Comparison of ENCODE assay signal across 15 cellular contexts in the genomic region with DNA sequence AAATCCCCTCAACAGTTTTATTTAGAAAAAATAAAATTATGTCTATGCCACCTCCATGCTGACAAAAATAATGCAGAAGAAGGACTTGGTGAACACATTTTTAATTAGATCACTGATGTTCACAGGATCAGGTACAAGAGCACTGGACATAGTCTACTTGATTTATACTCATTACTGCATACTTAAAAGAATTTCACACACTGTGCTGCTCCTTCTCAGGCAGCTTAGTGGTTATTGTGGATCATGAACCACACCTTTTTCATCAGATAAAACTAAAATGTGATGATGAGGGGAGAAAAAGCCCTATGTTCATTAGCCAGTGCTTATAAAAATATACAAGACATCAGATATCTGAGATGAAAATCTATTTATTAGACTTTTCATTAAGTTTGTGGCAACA.
DNase-seq lines count a peak whose midpoint lies in the region; ATAC-seq and TF ChIP-seq lines count a peak whose summit lies in the region.
"Had no signal": no experiment of that assay in that cellular context is flagged by ENCODE, and none has a peak within 500 bp of the region (broad histone marks: within the 10 kb centered on the region; RNA-seq: fewer than 3 reads in every experiment).

No MANE protein-coding gene starts in this region.

- no peak overlapping the region for H3K9ac ChIP-seq in Karpas-422 (ENCODE audit: low read length)

- peaks cover 67% of the 10 kb centered on the region for H3K4me1 Mint-ChIP-seq in CD8-positive, alpha-beta T cell (ENCODE audit: low read depth)
- peaks cover 75% of the 10 kb centered on the region for H3K4me1 Mint-ChIP-seq in activated CD8-positive, alpha-beta T cell treated with anti-CD3 and anti-CD28 coated beads, Interleukin-2, amount 10 ng/mL, durations not matched to agents 7 days and 5 days (ENCODE audit: low read depth)
- H3K4me1 Mint-ChIP-seq in natural killer cell = peaks cover 38 to 56% of the 10 kb centered on the region in 2 donors

- no peaks in the 10 kb centered on the region for H3K9me2 ChIP-seq in Karpas-422 (replicated peaks; ENCODE audit: insufficient read depth, low read length)

- peak; percentile 34 for ATAC-seq in CD8-positive, alpha-beta T cell
- ATAC-seq in activated CD8-positive, alpha-beta T cell treated with anti-CD3 and anti-CD28 coated beads, Interleukin-2, amount 10 ng/mL, durations not matched to agents 7 days and 5 days = peak; percentile 72
- ATAC-seq in natural killer cell = peak; percentile 59 to 73 (median 64)
- ATAC-seq: Panc1 had no signal

- no peaks in the 10 kb centered on the region for H4K20me1 ChIP-seq in Karpas-422 (ENCODE audit: insufficient read depth, low read depth, low read length)

- no peak overlapping the region for H3K4me3 Mint-ChIP-seq in CD8-positive, alpha-beta T cell
- H3K4me3 Mint-ChIP-seq in activated CD8-positive, alpha-beta T cell treated with anti-CD3 and anti-CD28 coated beads, Interleukin-2, amount 10 ng/mL, durations not matched to agents 7 days and 5 days = peak overlapping the region; percentile 58
- H3K4me3 Mint-ChIP-seq in natural killer cell = peak overlapping the region; percentile 78
- H3K4me3 Mint-ChIP-seq: activated naive CD4-positive, alpha-beta T cell treated with anti-CD3 and anti-CD28 coated beads for 36 hours; nephron; type B pancreatic cell had no signal

- H2AFZ ChIP-seq in Karpas-422 (ENCODE audit: low read length) = no peak overlapping the region; the same call in 1 of the 2 replicates

- intact Hi-C loops in CD8-positive, alpha-beta T cell (cut with DNase I, micrococcal nuclease) = loop anchor here (2.0 kb wide), 1 partner anchor 16 kb away; no protein-coding TSS in a partner anchor
- intact Hi-C loops in natural killer cell (cut with micrococcal nuclease) = loop anchor here (10.0 kb wide), 1 partner anchor 414 kb away; a partner anchor contains a TSS

- CTCF ChIA-PET in CD8-positive, alpha-beta T cell (lab: Charles Lee) = interaction anchor here (1.1 to 1.8 kb wide), 5 partner anchors 41 to 180 kb away, joined by 3 to 7 read pairs (median 5); no protein-coding TSS in a partner anchor
- CTCF ChIA-PET in activated CD8-positive, alpha-beta T cell treated with anti-CD3 and anti-CD28 coated beads, Interleukin-2, amount 10 ng/mL, durations not matched to agents 7 days and 5 days (lab: Charles Lee) = interaction anchor here (1.1 to 5.0 kb wide), 7 partner anchors 8 to 162 kb away, joined by 3 to 39 read pairs (median 18); no protein-coding TSS in a partner anchor

- peak overlapping the region; percentile 65 for H3K4me2 ChIP-seq in Karpas-422 (ENCODE audit: low read depth, low read length, poor library complexity, severe bottlenecking)

- no peaks in the 10 kb centered on the region for H3K36me3 Mint-ChIP-seq in CD8-positive, alpha-beta T cell
- peaks cover 12% of the 10 kb centered on the region for H3K36me3 Mint-ChIP-seq in activated CD8-positive, alpha-beta T cell treated with anti-CD3 and anti-CD28 coated beads, Interleukin-2, amount 10 ng/mL, durations not matched to agents 7 days and 5 days (ENCODE audit: low read depth)
- H3K36me3 Mint-ChIP-seq in natural killer cell = no peaks in the 10 kb centered on the region
- H3K36me3 Mint-ChIP-seq: type B pancreatic cell had no signal

- H3K4me1 ChIP-seq in CD8-positive, alpha-beta T cell (ENCODE audit: insufficient read depth, low read length) = peaks cover 54% of the 10 kb centered on the region
- peaks cover 46% of the 10 kb centered on the region for H3K4me1 ChIP-seq in Karpas-422 (ENCODE audit: low read length)

- no peaks in the 10 kb centered on the region for H3K9me3 ChIP-seq in CD8-positive, alpha-beta T cell (ENCODE audit: low read length)
- no peaks in the 10 kb centered on the region for H3K9me3 ChIP-seq in Karpas-422 (ENCODE audit: low read length)

- POLR2A ChIA-PET in CD8-positive, alpha-beta T cell (lab: Charles Lee) = interaction anchor here (0.7 to 1.6 kb wide), 8 partner anchors 10 to 212 kb away, joined by 3 to 7 read pairs (median 3); no protein-coding TSS in a partner anchor
- POLR2A ChIA-PET in activated CD8-positive, alpha-beta T cell treated with anti-CD3 and anti-CD28 coated beads, Interleukin-2, amount 10 ng/mL, durations not matched to agents 7 days and 5 days (lab: Charles Lee) = interaction anchor here (0.7 to 4.7 kb wide), 4 partner anchors 16 to 154 kb away, joined by 4 to 63 read pairs (median 7); a partner anchor contains a TSS

- no peaks in the 10 kb centered on the region for H3K27me3 Mint-ChIP-seq in CD8-positive, alpha-beta T cell (ENCODE audit: low read depth)
- no peaks in the 10 kb centered on the region for H3K27me3 Mint-ChIP-seq in activated CD8-positive, alpha-beta T cell treated with anti-CD3 and anti-CD28 coated beads, Interleukin-2, amount 10 ng/mL, durations not matched to agents 7 days and 5 days (ENCODE audit: low read depth)
- peaks cover 11 to 15% of the 10 kb centered on the region in 2 donors for H3K27me3 Mint-ChIP-seq in natural killer cell (ENCODE audit: low read depth in 2 of 2)
- H3K27me3 Mint-ChIP-seq: type B pancreatic cell had no signal

- H3K4me3 ChIP-seq in CD8-positive, alpha-beta T cell (ENCODE audit: low read depth, low read length) = no peak overlapping the region
- no peak overlapping the region for H3K4me3 ChIP-seq in Karpas-422 (ENCODE audit: low read length)
- H3K4me3 ChIP-seq: coronary artery had no signal

- no peaks in the 10 kb centered on the region for H3K27me3 ChIP-seq in CD8-positive, alpha-beta T cell (ENCODE audit: insufficient read depth, low read length)
- H3K27me3 ChIP-seq in Karpas-422 (ENCODE audit: low read length) = no peaks in the 10 kb centered on the region

- DNase-seq in CD8-positive, alpha-beta T cell = no peak
- DNase-seq in Karpas-422 (no peak), natural killer cell (no peak), SKM-1 (lab: John Stamatoyannopoulos, UW; ENCODE audit: unreplicated experiment) (no peak), GM20000 (ENCODE audit: low spot score) (no peak), AML-193 (lab: John Stamatoyannopoulos, UW) (no peak)
- DNase-seq in activated CD8-positive, alpha-beta T cell treated with anti-CD3 and anti-CD28 coated beads, Interleukin-2, amount 10 ng/mL, durations not matched to agents 7 days and 5 days = no peak
- DNase-seq: NCI-H748 treated with DMSO at 0.1 percent for 48 hours; posterior cingulate gyrus; stimulated activated CD4-positive, alpha-beta T cell treated with anti-CD3 and anti-CD28 coated beads, Interleukin-2, amount 100 ng/mL, for 24 hours had no signal

- no peak for TF ChIP-seq CTCF in CD8-positive, alpha-beta T cell (IDR thresholded peaks at IDR 0.05)
- TF ChIP-seq CTCF in natural killer cell (IDR thresholded peaks at IDR 0.05) = no peak
- TF ChIP-seq CTCF in GM20000 (IDR thresholded peaks at IDR 0.05; ENCODE audit: extremely low read depth, missing control alignments) = no peak

- no peaks in the 10 kb centered on the region for H3K36me3 ChIP-seq in CD8-positive, alpha-beta T cell (ENCODE audit: insufficient read depth, low read length)
- H3K36me3 ChIP-seq in Karpas-422 (ENCODE audit: insufficient read depth, low read length) = no peaks in the 10 kb centered on the region

- peak overlapping the region; percentile 90 for H3K27ac Mint-ChIP-seq in CD8-positive, alpha-beta T cell
- peak overlapping the region; percentile 81 for H3K27ac Mint-ChIP-seq in activated CD8-positive, alpha-beta T cell treated with anti-CD3 and anti-CD28 coated beads, Interleukin-2, amount 10 ng/mL, durations not matched to agents 7 days and 5 days
- peak overlapping the region; percentile 68 to 76 for H3K27ac Mint-ChIP-seq in natural killer cell
- H3K27ac Mint-ChIP-seq: type B pancreatic cell had no signal

- peak overlapping the region; percentile 20 for H3K27ac ChIP-seq in CD8-positive, alpha-beta T cell (ENCODE audit: low read depth, low read length)
- H3K27ac ChIP-seq in Karpas-422 (ENCODE audit: low read length) = peak overlapping the region; percentile 76
- H3K27ac ChIP-seq: coronary artery had no signal

- H3K9me3 Mint-ChIP-seq in CD8-positive, alpha-beta T cell = no peaks in the 10 kb centered on the region
- no peaks in the 10 kb centered on the region for H3K9me3 Mint-ChIP-seq in activated CD8-positive, alpha-beta T cell treated with anti-CD3 and anti-CD28 coated beads, Interleukin-2, amount 10 ng/mL, durations not matched to agents 7 days and 5 days (ENCODE audit: insufficient read depth)
- H3K9me3 Mint-ChIP-seq in natural killer cell = no peaks in the 10 kb centered on the region

- H3K79me2 ChIP-seq in Karpas-422 (ENCODE audit: low read length) = no peaks in the 10 kb centered on the region
